1 cellular context compared by ENCODE assay signal in the genomic region with DNA sequence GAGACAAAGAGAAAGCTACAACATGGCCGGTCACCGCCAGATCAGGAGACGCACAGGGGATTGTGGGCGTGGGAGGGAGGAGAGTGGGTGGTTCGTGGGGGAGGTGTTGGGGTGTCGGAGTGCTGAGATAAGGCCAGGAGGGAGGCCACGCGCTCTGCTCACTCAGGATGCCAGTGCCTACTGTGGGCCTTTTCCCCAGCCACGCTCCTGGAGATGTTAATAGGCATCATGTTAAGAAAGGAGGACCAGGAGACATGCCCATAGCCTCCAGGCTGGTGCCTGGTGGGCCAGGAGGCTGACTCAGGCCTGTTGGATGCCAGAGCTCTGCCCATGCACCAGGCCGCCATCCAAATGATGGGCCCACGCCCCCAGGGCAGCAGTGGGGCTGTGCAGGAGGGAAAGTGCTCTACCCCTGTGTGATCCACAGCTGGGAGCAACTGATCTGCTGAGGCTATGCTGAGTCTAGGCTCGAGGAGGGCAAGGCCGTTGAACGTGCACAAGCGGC.
TF ChIP-seq lines count a peak whose summit lies in the region.

No MANE protein-coding gene starts in this region.

TF ChIP-seq in K562, 482 proteins besides CTCF, POLR2A, EP300 and RAD21 (continued from another document):
- TF ChIP-seq, protein P1, sequence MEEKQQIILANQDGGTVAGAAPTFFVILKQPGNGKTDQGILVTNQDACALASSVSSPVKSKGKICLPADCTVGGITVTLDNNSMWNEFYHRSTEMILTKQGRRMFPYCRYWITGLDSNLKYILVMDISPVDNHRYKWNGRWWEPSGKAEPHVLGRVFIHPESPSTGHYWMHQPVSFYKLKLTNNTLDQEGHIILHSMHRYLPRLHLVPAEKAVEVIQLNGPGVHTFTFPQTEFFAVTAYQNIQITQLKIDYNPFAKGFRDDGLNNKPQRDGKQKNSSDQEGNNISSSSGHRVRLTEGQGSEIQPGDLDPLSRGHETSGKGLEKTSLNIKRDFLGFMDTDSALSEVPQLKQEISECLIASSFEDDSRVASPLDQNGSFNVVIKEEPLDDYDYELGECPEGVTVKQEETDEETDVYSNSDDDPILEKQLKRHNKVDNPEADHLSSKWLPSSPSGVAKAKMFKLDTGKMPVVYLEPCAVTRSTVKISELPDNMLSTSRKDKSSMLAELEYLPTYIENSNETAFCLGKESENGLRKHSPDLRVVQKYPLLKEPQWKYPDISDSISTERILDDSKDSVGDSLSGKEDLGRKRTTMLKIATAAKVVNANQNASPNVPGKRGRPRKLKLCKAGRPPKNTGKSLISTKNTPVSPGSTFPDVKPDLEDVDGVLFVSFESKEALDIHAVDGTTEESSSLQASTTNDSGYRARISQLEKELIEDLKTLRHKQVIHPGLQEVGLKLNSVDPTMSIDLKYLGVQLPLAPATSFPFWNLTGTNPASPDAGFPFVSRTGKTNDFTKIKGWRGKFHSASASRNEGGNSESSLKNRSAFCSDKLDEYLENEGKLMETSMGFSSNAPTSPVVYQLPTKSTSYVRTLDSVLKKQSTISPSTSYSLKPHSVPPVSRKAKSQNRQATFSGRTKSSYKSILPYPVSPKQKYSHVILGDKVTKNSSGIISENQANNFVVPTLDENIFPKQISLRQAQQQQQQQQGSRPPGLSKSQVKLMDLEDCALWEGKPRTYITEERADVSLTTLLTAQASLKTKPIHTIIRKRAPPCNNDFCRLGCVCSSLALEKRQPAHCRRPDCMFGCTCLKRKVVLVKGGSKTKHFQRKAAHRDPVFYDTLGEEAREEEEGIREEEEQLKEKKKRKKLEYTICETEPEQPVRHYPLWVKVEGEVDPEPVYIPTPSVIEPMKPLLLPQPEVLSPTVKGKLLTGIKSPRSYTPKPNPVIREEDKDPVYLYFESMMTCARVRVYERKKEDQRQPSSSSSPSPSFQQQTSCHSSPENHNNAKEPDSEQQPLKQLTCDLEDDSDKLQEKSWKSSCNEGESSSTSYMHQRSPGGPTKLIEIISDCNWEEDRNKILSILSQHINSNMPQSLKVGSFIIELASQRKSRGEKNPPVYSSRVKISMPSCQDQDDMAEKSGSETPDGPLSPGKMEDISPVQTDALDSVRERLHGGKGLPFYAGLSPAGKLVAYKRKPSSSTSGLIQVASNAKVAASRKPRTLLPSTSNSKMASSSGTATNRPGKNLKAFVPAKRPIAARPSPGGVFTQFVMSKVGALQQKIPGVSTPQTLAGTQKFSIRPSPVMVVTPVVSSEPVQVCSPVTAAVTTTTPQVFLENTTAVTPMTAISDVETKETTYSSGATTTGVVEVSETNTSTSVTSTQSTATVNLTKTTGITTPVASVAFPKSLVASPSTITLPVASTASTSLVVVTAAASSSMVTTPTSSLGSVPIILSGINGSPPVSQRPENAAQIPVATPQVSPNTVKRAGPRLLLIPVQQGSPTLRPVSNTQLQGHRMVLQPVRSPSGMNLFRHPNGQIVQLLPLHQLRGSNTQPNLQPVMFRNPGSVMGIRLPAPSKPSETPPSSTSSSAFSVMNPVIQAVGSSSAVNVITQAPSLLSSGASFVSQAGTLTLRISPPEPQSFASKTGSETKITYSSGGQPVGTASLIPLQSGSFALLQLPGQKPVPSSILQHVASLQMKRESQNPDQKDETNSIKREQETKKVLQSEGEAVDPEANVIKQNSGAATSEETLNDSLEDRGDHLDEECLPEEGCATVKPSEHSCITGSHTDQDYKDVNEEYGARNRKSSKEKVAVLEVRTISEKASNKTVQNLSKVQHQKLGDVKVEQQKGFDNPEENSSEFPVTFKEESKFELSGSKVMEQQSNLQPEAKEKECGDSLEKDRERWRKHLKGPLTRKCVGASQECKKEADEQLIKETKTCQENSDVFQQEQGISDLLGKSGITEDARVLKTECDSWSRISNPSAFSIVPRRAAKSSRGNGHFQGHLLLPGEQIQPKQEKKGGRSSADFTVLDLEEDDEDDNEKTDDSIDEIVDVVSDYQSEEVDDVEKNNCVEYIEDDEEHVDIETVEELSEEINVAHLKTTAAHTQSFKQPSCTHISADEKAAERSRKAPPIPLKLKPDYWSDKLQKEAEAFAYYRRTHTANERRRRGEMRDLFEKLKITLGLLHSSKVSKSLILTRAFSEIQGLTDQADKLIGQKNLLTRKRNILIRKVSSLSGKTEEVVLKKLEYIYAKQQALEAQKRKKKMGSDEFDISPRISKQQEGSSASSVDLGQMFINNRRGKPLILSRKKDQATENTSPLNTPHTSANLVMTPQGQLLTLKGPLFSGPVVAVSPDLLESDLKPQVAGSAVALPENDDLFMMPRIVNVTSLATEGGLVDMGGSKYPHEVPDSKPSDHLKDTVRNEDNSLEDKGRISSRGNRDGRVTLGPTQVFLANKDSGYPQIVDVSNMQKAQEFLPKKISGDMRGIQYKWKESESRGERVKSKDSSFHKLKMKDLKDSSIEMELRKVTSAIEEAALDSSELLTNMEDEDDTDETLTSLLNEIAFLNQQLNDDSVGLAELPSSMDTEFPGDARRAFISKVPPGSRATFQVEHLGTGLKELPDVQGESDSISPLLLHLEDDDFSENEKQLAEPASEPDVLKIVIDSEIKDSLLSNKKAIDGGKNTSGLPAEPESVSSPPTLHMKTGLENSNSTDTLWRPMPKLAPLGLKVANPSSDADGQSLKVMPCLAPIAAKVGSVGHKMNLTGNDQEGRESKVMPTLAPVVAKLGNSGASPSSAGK (IDR thresholded peaks at IDR 0.05) = 0 out of 2 replicates have a peak, but pooled peaks have one; percentile 53
- TF ChIP-seq TRIM24 (IDR thresholded peaks at IDR 0.05) (peak in 1 of 2 experiments; percentile 38; a peak in 1 of 4 replicates), ELF4 (CRISPR knock-in tag; IDR thresholded peaks at IDR 0.05) (0 out of 2 replicates have a peak, but pooled peaks have one; percentile 56), L3MBTL2 (IDR thresholded peaks at IDR 0.05) (peak; percentile 47; the same call in 1 of the 2 replicates), BRD9 (IDR thresholded peaks at IDR 0.05; ENCODE audit: low read depth, partially characterized antibody) (no peak), SMARCA4 (IDR thresholded peaks at IDR 0.05) (peak; percentile 40), HDAC1 (IDR thresholded peaks at IDR 0.05) (peak in 1 of 2 experiments; percentile 11; a peak in 1 of 4 replicates), HCFC1 (IDR thresholded peaks at IDR 0.05; ENCODE audit: low read depth, low read length) (no peak)
